In the genomic region with DNA sequence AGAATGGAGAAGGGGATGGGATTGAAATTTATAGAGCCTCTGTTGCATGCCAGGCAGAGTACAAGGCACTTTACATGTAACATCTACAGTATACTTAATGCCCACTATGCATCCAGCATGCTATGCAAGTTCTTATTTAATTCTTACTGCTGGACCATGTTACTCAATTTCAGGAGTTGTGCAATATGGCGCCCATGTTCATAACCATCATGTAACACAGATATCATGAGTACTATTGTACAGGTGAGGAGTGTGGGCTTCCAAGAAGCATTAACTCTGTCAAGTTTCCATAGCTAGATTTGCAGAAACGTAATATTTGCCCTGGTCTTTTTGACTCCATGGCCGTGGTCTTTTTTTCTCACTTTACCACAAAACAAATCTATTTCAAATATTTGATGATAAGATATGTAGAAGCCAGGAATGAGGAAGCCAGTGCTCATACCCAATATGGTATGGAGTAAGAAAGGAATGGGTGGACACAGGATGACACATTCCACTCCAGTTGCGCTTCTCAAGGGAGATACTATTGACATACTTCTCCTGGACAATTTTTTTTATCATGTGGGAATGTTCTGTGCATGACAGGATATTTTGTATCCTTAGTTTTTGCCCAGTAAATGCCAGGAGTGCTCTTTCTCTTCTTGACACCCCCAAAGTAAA, we compare ENCODE assay signal across 18 cellular contexts.
A peak's percentile ranks its signal among the peaks of the same experiment; 100 is the strongest.
DNase-seq lines count a peak whose midpoint lies in the region; ATAC-seq, FAIRE-seq and TF ChIP-seq lines count a peak whose summit lies in the region.
"Had no signal": no experiment of that assay in that cellular context is flagged by ENCODE, and none has a peak within 500 bp of the region (broad histone marks: within the 10 kb centered on the region; RNA-seq: fewer than 3 reads in every experiment).

No MANE protein-coding gene starts in this region.

- H3K4me2 ChIP-seq in neural progenitor cell, result no peak overlapping the region

- H3K36me3 Mint-ChIP-seq in neural progenitor cell, result no peaks in the 10 kb centered on the region
- H3K36me3 Mint-ChIP-seq: CD14-positive monocyte; stimulated activated effector memory CD8-positive, alpha-beta T cell treated with anti-CD3 and anti-CD28 coated beads, Interleukin-12 subunit alpha, Interleukin-12 subunit beta, amount 100 ng/mL, for 72 hours; T-cell had no signal

- peaks cover 6% of the 10 kb centered on the region for H3K27me3 Mint-ChIP-seq in neural progenitor cell (ENCODE audit: insufficient read depth, low read depth)

- H3K79me2 ChIP-seq in neural progenitor cell (ENCODE audit: low read depth), result no peaks in the 10 kb centered on the region

- no peak overlapping the region for H3K4me3 Mint-ChIP-seq in neural progenitor cell
- H3K4me3 Mint-ChIP-seq: CD14-positive monocyte; stimulated activated effector memory CD8-positive, alpha-beta T cell treated with anti-CD3 and anti-CD28 coated beads, Interleukin-12 subunit alpha, Interleukin-12 subunit beta, amount 100 ng/mL, for 72 hours; T-cell had no signal

- H3K27ac ChIP-seq in epithelial cell of prostate (peak overlapping the region; percentile 5), neural progenitor cell (no peak overlapping the region)
- H3K27ac ChIP-seq: foreskin keratinocyte, Peyer's patch, VCaP had no signal

- H2AFZ ChIP-seq in neural progenitor cell (replicated peaks), result no peak overlapping the region

- H3K9me3 Mint-ChIP-seq in neural progenitor cell, result peaks cover 13% of the 10 kb centered on the region
- H3K9me3 Mint-ChIP-seq: stimulated activated effector memory CD8-positive, alpha-beta T cell treated with anti-CD3 and anti-CD28 coated beads, Interleukin-12 subunit alpha, Interleukin-12 subunit beta, amount 100 ng/mL, for 72 hours had no signal

- no peaks in the 10 kb centered on the region for H3F3A ChIP-seq in neural progenitor cell (ENCODE audit: low read depth)

- H3K36me3 ChIP-seq in neural progenitor cell, result no peaks in the 10 kb centered on the region
- H3K36me3 ChIP-seq: Peyer's patch, tibial artery had no signal

- no peak for ATAC-seq in HG02973 (IDR thresholded peaks at IDR 0.05; ENCODE audit: unreplicated experiment)
- ATAC-seq: foreskin keratinocyte; stimulated activated effector memory CD8-positive, alpha-beta T cell treated with anti-CD3 and anti-CD28 coated beads, Interleukin-12 subunit alpha, Interleukin-12 subunit beta, amount 100 ng/mL, for 72 hours; T-cell had no signal

- no peaks in the 10 kb centered on the region for H3K9me3 ChIP-seq in neural progenitor cell (ENCODE audit: low read depth)
- H3K9me3 ChIP-seq: Peyer's patch, tibial artery had no signal

- H3K4me3 ChIP-seq in neural progenitor cell, result no peak overlapping the region
- H3K4me3 ChIP-seq: Peyer's patch, tibial artery had no signal

- no peak overlapping the region for H3K9ac ChIP-seq in neural progenitor cell

- TF ChIP-seq CTCF in neural progenitor cell (IDR thresholded peaks at IDR 0.05), result no peak

- peaks cover 10% of the 10 kb centered on the region for H3K4me1 ChIP-seq in neural progenitor cell
- H3K4me1 ChIP-seq: foreskin keratinocyte, Peyer's patch had no signal

- H3K4me1 Mint-ChIP-seq in neural progenitor cell, result peaks cover 18% of the 10 kb centered on the region
- H3K4me1 Mint-ChIP-seq: CD14-positive monocyte; stimulated activated effector memory CD8-positive, alpha-beta T cell treated with anti-CD3 and anti-CD28 coated beads, Interleukin-12 subunit alpha, Interleukin-12 subunit beta, amount 100 ng/mL, for 72 hours; T-cell had no signal

- no peaks in the 10 kb centered on the region for H3K27me3 ChIP-seq in neural progenitor cell
- H3K27me3 ChIP-seq: Peyer's patch, tibial artery had no signal

- H4K20me1 ChIP-seq in neural progenitor cell (ENCODE audit: low read depth), result no peaks in the 10 kb centered on the region

- FAIRE-seq in frontal cortex (lab: Jason Lieb, UNC), result no peak
- FAIRE-seq: H1 had no signal

- peak overlapping the region; percentile 64 for H3K27ac Mint-ChIP-seq in neural progenitor cell
- H3K27ac Mint-ChIP-seq: CD14-positive monocyte; stimulated activated effector memory CD8-positive, alpha-beta T cell treated with anti-CD3 and anti-CD28 coated beads, Interleukin-12 subunit alpha, Interleukin-12 subunit beta, amount 100 ng/mL, for 72 hours; T-cell had no signal

- DNase-seq in ELR (ENCODE audit: low read depth) (peak; percentile 16), RPMI7951 (ENCODE audit: low read depth) (peak; percentile 66), epithelial cell of prostate (ENCODE audit: low read depth, low spot score) (no peak), neural progenitor cell (ENCODE audit: low spot score) (no peak), GF-D8 (lab: John Stamatoyannopoulos, UW) (no peak), frontal cortex (ENCODE audit: low spot score in 2 of 2) (no peak), NCI-H446 treated with DMSO at 0.1 percent for 48 hours (lab: John Stamatoyannopoulos, UW) (no peak)
- DNase-seq: DND-41, NCI-H82, T-cell had no signal

Comparison
In these comparisons a context has a peak if more than half of its experiments do, and no peak if none do; other contexts are left out.
1. DNase-seq: peak in ELR (single experiment) and RPMI7951 (single experiment); none in epithelial cell of prostate (single experiment), neural progenitor cell (single experiment), GF-D8 (single experiment), frontal cortex (0 of 2) and NCI-H446 treated with DMSO at 0.1 percent for 48 hours (single experiment).